21 cellular contexts compared by ENCODE assay signal in genomic region chr7:115085421-115085820, GRCh38.
"Had no signal": no experiment of that assay in that cellular context is flagged by ENCODE, and none has a peak within 500 bp of the region (broad histone marks: within the 10 kb centered on the region; RNA-seq: fewer than 3 reads in every experiment).

No MANE protein-coding gene starts in this region.

- H3K27me3 ChIP-seq: esophagus squamous epithelium, hepatocyte, neutrophil, spleen, stomach, transverse colon had no signal

- H3K79me2 ChIP-seq: hepatocyte had no signal

- H3K4me3 ChIP-seq: dorsolateral prefrontal cortex, esophagus squamous epithelium, hepatocyte, spleen, stomach, thoracic aorta, transverse colon had no signal

- H3K9me3 ChIP-seq: esophagus squamous epithelium, neutrophil, spleen, stomach, thoracic aorta, transverse colon had no signal

- ATAC-seq: naive thymus-derived CD8-positive, alpha-beta T cell; sciatic nerve had no signal

- H2AFZ ChIP-seq: hepatocyte had no signal

- H3K4me2 ChIP-seq: hepatocyte had no signal

- H3K36me3 ChIP-seq: esophagus squamous epithelium, neutrophil, spleen, stomach, thoracic aorta, transverse colon had no signal

- DNase-seq: cortex of kidney; dorsolateral prefrontal cortex; effector memory CD4-positive, alpha-beta T cell; esophagus squamous epithelium; foreskin fibroblast; mammary epithelial cell; naive thymus-derived CD8-positive, alpha-beta T cell; posterior cingulate gyrus; spleen; stimulated activated CD4-positive, alpha-beta T cell treated with anti-CD3 and anti-CD28 coated beads, Interleukin-15, amount 100 ng/mL, for 24 hours; stimulated activated CD4-positive, alpha-beta T cell treated with anti-CD3 and anti-CD28 coated beads, Interleukin-1b, Interleukin-23, amount 100 ng/mL, for 48 hours; stimulated activated CD4-positive, alpha-beta T cell treated with anti-CD3 and anti-CD28 coated beads, Interleukin-4, amount 100 ng/mL, for 24 hours; stimulated activated naive CD4-positive, alpha-beta T cell; stomach; substantia nigra; transverse colon had no signal

- H3K27ac ChIP-seq: dorsolateral prefrontal cortex, epithelial cell of prostate, esophagus squamous epithelium, hepatocyte, neutrophil, spleen, stomach, thoracic aorta, transverse colon had no signal
